ENCODE assay signal across 8 cellular contexts in the genomic region with DNA sequence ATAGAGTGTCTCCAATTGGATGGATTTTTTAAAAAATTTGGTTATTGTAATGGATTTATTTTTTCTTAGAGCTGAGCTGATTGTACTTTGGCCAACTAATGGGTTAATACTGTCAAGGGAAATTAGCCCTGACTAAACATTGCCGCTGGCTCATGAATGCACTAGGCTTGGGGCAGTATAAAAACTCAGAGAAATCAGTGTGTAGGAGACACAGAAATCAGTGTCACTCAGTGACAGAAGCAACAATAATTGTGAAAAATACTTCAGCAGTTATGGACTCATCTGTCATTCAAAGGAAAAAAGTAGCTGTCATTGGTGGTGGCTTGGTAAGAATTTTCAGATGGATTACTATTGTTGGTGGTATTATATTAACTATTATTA. TPM values are rescaled to one million over a fixed set of nuclear protein-coding genes. Genes with fewer than 3 reads are reported as not detected.
A peak's percentile ranks its signal among the peaks of the same experiment; 100 is the strongest.
DNase-seq lines count a peak whose midpoint lies in the region; ATAC-seq and TF ChIP-seq lines count a peak whose summit lies in the region.

A gene (plus strand): TSS at position 206 of the 381 bp plus-strand sequence. CDS start 67 bp downstream, at position 273.

- peak within 1 kb of the TSS; percentile 91 to 100 (median 96) for H3K4me3 Mint-ChIP-seq in naive thymus-derived CD8-positive, alpha-beta T cell

- H3K36me3 Mint-ChIP-seq in naive thymus-derived CD8-positive, alpha-beta T cell, result no peaks in the 10 kb centered on the region

- peak; percentile 41 for DNase-seq in M059J (ENCODE audit: low read depth)
- no peak for DNase-seq in caudate nucleus (lab: John Stamatoyannopoulos, UW)
- DNase-seq in naive thymus-derived CD8-positive, alpha-beta T cell, result peak in 2 of 10 donors; percentile 2 to 9
- DNase-seq in effector CD8-positive, alpha-beta T cell (lab: John Stamatoyannopoulos, UW), result no peak
- no peak for DNase-seq in HuH-7 (ENCODE audit: low spot score)
- DNase-seq in stimulated activated CD4-positive, alpha-beta T cell treated with anti-CD3 and anti-CD28 coated beads, Interleukin-2, amount 100 ng/mL, for 48 hours, result no peak

- TF ChIP-seq POLR2A in GM18505 (IDR thresholded peaks at IDR 0.05; ENCODE audit: borderline replicate concordance, extremely low read depth, insufficient read depth, insufficient read length), result peak; percentile 33

- POLR2A ChIA-PET in naive thymus-derived CD8-positive, alpha-beta T cell (lab: Charles Lee), result no interaction called here

- peaks cover 2 to 32% (median 11%) of the 10 kb centered on the region in 4 donors for H3K4me1 Mint-ChIP-seq in naive thymus-derived CD8-positive, alpha-beta T cell

- no peaks in the 10 kb centered on the region for H3K9me3 Mint-ChIP-seq in naive thymus-derived CD8-positive, alpha-beta T cell

- H3K27ac Mint-ChIP-seq in naive thymus-derived CD8-positive, alpha-beta T cell, result peak within 1 kb of the TSS; percentile 79 to 92 (median 86)

- ATAC-seq in GM18505 (IDR thresholded peaks at IDR 0.05; ENCODE audit: unreplicated experiment), result peak; percentile 26
- peak; percentile 13 for ATAC-seq in GM21786 (IDR thresholded peaks at IDR 0.05; ENCODE audit: unreplicated experiment)
- peak in 1 of 2 donors; percentile 12 for ATAC-seq in naive thymus-derived CD8-positive, alpha-beta T cell

- no peaks in the 10 kb centered on the region for H3K27me3 Mint-ChIP-seq in naive thymus-derived CD8-positive, alpha-beta T cell

- H3K27ac ChIP-seq in caudate nucleus (ENCODE audit: low read depth, low read length), result peak within 1 kb of the TSS; percentile 9

RNA-seq across cellular contexts. Expression of the gene that starts here (rescaled TPM):
- total RNA-seq in M059J (2014; rRNA removed; shearing (Covaris generic)), result 0.27 TPM in 1 of 2 replicates, not detected in the other
- total RNA-seq in naive thymus-derived CD8-positive, alpha-beta T cell, result under 1 TPM; 0.57 to 0.71 TPM
- polyA plus RNA-seq in naive thymus-derived CD8-positive, alpha-beta T cell, result not detected

Comparison
In these comparisons a context has a peak if more than half of its experiments do, and no peak if none do; other contexts are left out.
1. Peak in DNase-seq in M059J; RNA of the gene not detected or under 1 TPM.